Comparison of ENCODE assay signal across 9 cellular contexts in the genomic region with DNA sequence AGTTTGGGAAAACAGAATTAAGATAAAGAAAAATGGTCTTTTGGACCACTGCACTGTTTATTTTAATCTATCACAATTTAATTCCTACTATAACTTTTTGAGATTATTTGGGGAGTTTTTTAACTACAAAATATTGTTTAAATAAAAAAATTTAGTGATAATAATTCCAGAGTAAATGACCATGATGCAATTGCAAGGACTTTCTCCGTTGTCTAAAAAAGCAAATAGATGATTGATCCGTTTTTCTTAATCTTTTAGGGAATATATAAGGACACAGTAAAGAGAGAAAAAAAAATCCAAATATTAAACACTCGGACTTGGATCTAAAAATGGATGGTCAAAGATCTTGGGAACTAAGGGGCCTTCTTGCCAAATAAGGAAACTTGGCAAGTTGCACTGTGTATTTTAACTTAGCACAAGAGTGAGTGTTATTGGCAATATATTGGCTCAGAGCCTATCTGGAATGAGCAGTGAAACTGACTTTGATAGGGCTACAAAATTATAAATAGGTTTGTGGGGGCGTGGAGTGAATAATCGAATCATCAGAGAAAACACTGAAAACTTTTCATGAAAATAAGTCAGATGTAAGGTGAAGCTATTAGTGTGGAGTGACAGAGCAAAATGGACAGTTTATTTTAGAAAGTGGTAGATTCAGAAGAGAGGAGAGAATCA. TPM values are rescaled to one million over a fixed set of nuclear protein-coding genes. Genes with fewer than 3 reads are reported as not detected.
DNase-seq lines count a peak whose midpoint lies in the region; ATAC-seq and TF ChIP-seq lines count a peak whose summit lies in the region.
"Had no signal": no experiment of that assay in that cellular context is flagged by ENCODE, and none has a peak within 500 bp of the region (broad histone marks: within the 10 kb centered on the region; RNA-seq: fewer than 3 reads in every experiment).

No MANE protein-coding gene starts in this region.

- POLR2A ChIA-PET in BJ (lab: Charles Lee): interaction anchor here (0.7 to 1.0 kb wide), 2 partner anchors 73 to 287 kb away, joined by 3 read pairs; no protein-coding TSS in a partner anchor

- CTCF ChIA-PET in BJ (lab: Yijun Ruan, JAX): interaction anchor here (0.5 to 2.1 kb wide), 8 partner anchors 11 to 324 kb away, joined by 3 to 7 read pairs (median 4); no protein-coding TSS in a partner anchor

- TF ChIP-seq CTCF in BJ (IDR thresholded peaks at IDR 0.05; ENCODE audit: insufficient read depth, low read depth, low read length) (no peak), breast epithelium (IDR thresholded peaks at IDR 0.05) (no peak)

- no peaks in the 10 kb centered on the region for H3K27me3 ChIP-seq in BJ (ENCODE audit: control insufficient read depth, insufficient read depth, low read length)
- H3K27me3 ChIP-seq in HUES48 (ENCODE audit: control insufficient read depth, insufficient read depth, low read length): peaks cover 9% of the 10 kb centered on the region
- no peaks in the 10 kb centered on the region for H3K27me3 ChIP-seq in breast epithelium

- peaks cover 0 to 6% (median 3%) of the 10 kb centered on the region in 3 donors for H3K27me3 Mint-ChIP-seq in naive B cell

- ATAC-seq in naive B cell (ENCODE audit: low read depth in 2 of 2): no peak
- no peak for ATAC-seq in GM21723 (IDR thresholded peaks at IDR 0.05; ENCODE audit: unreplicated experiment)

- H3K27ac Mint-ChIP-seq in naive B cell: peak overlapping the region in 1 of 6 donors; percentile 76

- TF ChIP-seq POLR2A in breast epithelium (IDR thresholded peaks at IDR 0.05): no peak

- H3K4me1 ChIP-seq in HUES48 (ENCODE audit: control insufficient read depth, insufficient read depth, low read length): peaks cover 7% of the 10 kb centered on the region
- H3K4me1 ChIP-seq in breast epithelium: no peaks in the 10 kb centered on the region

- no peaks in the 10 kb centered on the region for H3K9me3 Mint-ChIP-seq in naive B cell

- intact Hi-C loops in breast epithelium (cut with DNase I; ENCODE audit: low total_unique reads): no loop called here

- DNase-seq in BJ (ENCODE audit: low read depth) (no peak), breast epithelium (ENCODE audit: low spot score in 2 of 2) (no peak), naive B cell (no peak), SK-N-DZ (ENCODE audit: low spot score) (no peak), activated gamma-delta T cell treated with Interleukin-2 at 50 U/mL for 16 hours (no peak)
- DNase-seq in stimulated activated naive CD4-positive, alpha-beta T cell treated with Interleukin-2 at 50 U/mL for 16 hours (lab: John Stamatoyannopoulos, UW): no peak
- DNase-seq: activated CD4-positive, alpha-beta T cell treated with anti-CD3 and anti-CD28 coated beads for 4 hours had no signal

- no peaks in the 10 kb centered on the region for H3K9me3 ChIP-seq in HUES48 (ENCODE audit: control insufficient read depth, insufficient read depth, low read length)
- no peaks in the 10 kb centered on the region for H3K9me3 ChIP-seq in breast epithelium

- no peak overlapping the region for H3K9ac ChIP-seq in HUES48 (ENCODE audit: low read depth, low read length)

- H3K4me1 Mint-ChIP-seq in naive B cell: peaks cover 8 to 16% (median 10%) of the 10 kb centered on the region in 3 donors

- H3K4me3 ChIP-seq in BJ (ENCODE audit: low read depth, low read length) (peak overlapping the region; percentile 77), HUES48 (ENCODE audit: low read depth, low read length) (peak overlapping the region; percentile 9; the same call in 1 of the 2 replicates), breast epithelium (peak overlapping the region; percentile 66 to 83 (median 71))

- H3K27ac ChIP-seq in HUES48 (ENCODE audit: low read depth, low read length): no peak overlapping the region
- H3K27ac ChIP-seq in breast epithelium: peak overlapping the region in 1 of 2 donors; percentile 98

- H3K4me3 Mint-ChIP-seq in naive B cell: peak overlapping the region; percentile 1 to 94 (median 92)

- no peaks in the 10 kb centered on the region for H3K36me3 ChIP-seq in BJ (ENCODE audit: control insufficient read depth, insufficient read depth, low read length)
- H3K36me3 ChIP-seq in HUES48 (ENCODE audit: control insufficient read depth, insufficient read depth, low read length): no peaks in the 10 kb centered on the region
- H3K36me3 ChIP-seq in breast epithelium: no peaks in the 10 kb centered on the region

- H3K36me3 Mint-ChIP-seq in naive B cell: no peaks in the 10 kb centered on the region

RNA-seq across cellular contexts. Expression of a gene that starts 2.0 kb away (rescaled TPM):
- polyA plus RNA-seq in BJ (2011; rRNA removed): 45.4 and 76.7 TPM in 2 replicates
- polyA minus RNA-seq in BJ (2011; rRNA and poly(A)+ RNA removed): 41.7 and 43.0 TPM in 2 replicates
- total RNA-seq in breast epithelium: 10 to 100 TPM; 34.8 to 67.0 (median 42.9) TPM
- 10 to 100 TPM in 2 of 6 donors, 1 to 10 TPM in 4; 6.0 to 15.4 (median 9.6) TPM for polyA plus RNA-seq in naive B cell (ENCODE audit: low read depth in 6 of 6)
- 11.4 and 11.5 TPM in 2 replicates for polyA plus RNA-seq in SK-N-DZ (2014; cell fraction: cytosol; rRNA removed)
- polyA plus RNA-seq in SK-N-DZ (2014; cell fraction: nucleus; rRNA removed): 6.3 and 7.0 TPM in 2 replicates

Comparison
In these comparisons a context has a peak if more than half of its experiments do, and no peak if none do; other contexts are left out.
1. H3K4me3 ChIP-seq: peak in every context shown above with its lines; median percentile 77 in BJ; 71 in breast epithelium; 9 in HUES48.